8 cellular contexts compared by ENCODE assay signal in the genomic region with DNA sequence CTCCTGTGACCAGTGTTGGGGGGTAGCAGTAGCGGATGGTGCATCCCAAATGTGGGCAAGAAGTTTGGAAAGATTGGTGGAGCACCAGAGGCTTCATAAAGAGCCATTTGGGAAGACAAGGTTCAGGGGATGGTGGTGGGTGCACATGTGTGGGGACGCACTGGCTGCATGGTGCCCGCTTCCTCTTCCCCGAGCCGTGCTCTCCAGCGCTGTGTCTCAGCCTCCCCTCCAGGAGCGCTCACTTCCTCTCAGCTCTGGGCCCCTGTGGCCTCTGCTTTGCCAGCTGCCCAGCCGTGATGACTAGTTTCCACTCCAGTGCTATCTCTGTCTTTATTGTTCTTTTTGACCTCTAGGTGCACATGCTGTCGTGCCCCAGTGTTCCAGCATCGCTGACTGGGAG.
DNase-seq lines count a peak whose midpoint lies in the region; ATAC-seq, FAIRE-seq and TF ChIP-seq lines count a peak whose summit lies in the region.
"Not testable (repeated sequence)": the region's sequence is repeated elsewhere in the genome, so short reads cannot be mapped to it uniquely, and the experiment has no call there.

No MANE protein-coding gene starts in this region.

- DNase-seq in CD4-positive, CD25-positive, alpha-beta regulatory T cell; K562 (ENCODE audit: extremely low read depth in 1 of 4, low spot score in 3 of 4); left cardiac atrium; memory B cell (ENCODE audit: low spot score in 2 of 2); upper lobe of right lung: not testable (repeated sequence)
- DNase-seq in H7: peak; percentile 6
- peak; percentile 83 for DNase-seq in MV-4-11 (lab: John Stamatoyannopoulos, UW)
- peak in 2 of 3 donors; percentile 58 to 64 for DNase-seq in Peyer's patch

- intact Hi-C loops in K562 (cut with micrococcal nuclease); left cardiac atrium (cut with DNase I); upper lobe of right lung (cut with DNase I): not testable (repeated sequence)

- H3K9me3 ChIP-seq in CD4-positive, CD25-positive, alpha-beta regulatory T cell (ENCODE audit: control insufficient read depth in 2 of 2, low read length in 2 of 2); Peyer's patch; K562 (replicated peaks; ENCODE audit: control insufficient read depth, insufficient read depth, low read depth, low read length); upper lobe of right lung: not testable (repeated sequence)

- H3K79me2 ChIP-seq in K562 (ENCODE audit: control insufficient read depth, insufficient read depth, low read length): not testable (repeated sequence)

- peak; percentile 10 to 35 for ATAC-seq in CD4-positive, CD25-positive, alpha-beta regulatory T cell (ENCODE audit: low read depth in 2 of 2)
- ATAC-seq in K562: peak; percentile 31; the same call in 1 of the 3 replicates
- ATAC-seq in left cardiac atrium: peak; percentile 50 to 66
- ATAC-seq in memory B cell (ENCODE audit: low read depth): peak; percentile 19
- peak; percentile 75 for ATAC-seq in upper lobe of right lung

- CTCF ChIA-PET in K562 (lab: Yijun Ruan, JAX; ENCODE audit: low intra/inter-chr PET ratio): not testable (repeated sequence)

- not testable (repeated sequence) for H3K27me3 ChIP-seq in CD4-positive, CD25-positive, alpha-beta regulatory T cell (ENCODE audit: control insufficient read depth, insufficient read depth, low read length); H7 (ENCODE audit: control insufficient read depth, insufficient read depth, low read length); Peyer's patch; upper lobe of right lung
- H3K27me3 ChIP-seq in K562 (ENCODE audit: control insufficient read depth in 2 of 2, insufficient read depth in 2 of 2, low read length in 2 of 2): peaks cover 3 to 28% of the 10 kb centered on the region in 2 experiments; a peak in 2 of 5 replicates

- H3K9me1 ChIP-seq in K562 (ENCODE audit: control insufficient read depth, insufficient read depth, low read length): not testable (repeated sequence)

- not testable (repeated sequence) for TF ChIP-seq CTCF in Peyer's patch (IDR thresholded peaks at IDR 0.05); K562 (IDR thresholded peaks at IDR 0.05 in 2 of 3, conservative IDR thresholded peaks at IDR 0.05 in 1 of 3; ENCODE audit: insufficient read depth in 2 of 3, low read depth in 1 of 3, low read length in 3 of 3); upper lobe of right lung (IDR thresholded peaks at IDR 0.05)

- POLR2A ChIA-PET in K562 (lab: Yijun Ruan, JAX): not testable (repeated sequence)

- H3K4me1 Mint-ChIP-seq in CD4-positive, CD25-positive, alpha-beta regulatory T cell: not testable (repeated sequence)
- peaks cover 33% of the 10 kb centered on the region for H3K4me1 Mint-ChIP-seq in memory B cell

- not testable (repeated sequence) for H3K27ac ChIP-seq in CD4-positive, CD25-positive, alpha-beta regulatory T cell (ENCODE audit: insufficient read depth, low read length, poor library complexity, severe bottlenecking); K562 (ENCODE audit: extremely low read depth, low read depth, low read length); upper lobe of right lung
- H3K27ac ChIP-seq in Peyer's patch: peak overlapping the region in 1 of 4 donors; percentile 18

- not testable (repeated sequence) for TF ChIP-seq POLR2A in Peyer's patch (IDR thresholded peaks at IDR 0.05); K562 (conservative IDR thresholded peaks at IDR 0.05)

- not testable (repeated sequence) for H3K36me3 Mint-ChIP-seq in CD4-positive, CD25-positive, alpha-beta regulatory T cell; memory B cell

- H3K4me2 ChIP-seq in K562 (ENCODE audit: insufficient read depth, low read length): not testable (repeated sequence)

- not testable (repeated sequence) for H4K20me1 ChIP-seq in K562 (replicated peaks; ENCODE audit: control insufficient read depth, insufficient read depth, low read length)

- in situ Hi-C loops in K562 (cut with MboI): not testable (repeated sequence)

- H3K9ac ChIP-seq in K562 (ENCODE audit: insufficient read depth in 1 of 2, low read depth in 2 of 2, low read length in 2 of 2): not testable (repeated sequence)

- WGBS in K562 (ENCODE audit: insufficient coverage, low coverage, missing lambda C conversion rate): 5% methylated on average over 7 of the region's 10 CpGs

- H2AFZ ChIP-seq in K562 (ENCODE audit: low read depth, low read length): not testable (repeated sequence)

- not testable (repeated sequence) for H3K9me3 Mint-ChIP-seq in CD4-positive, CD25-positive, alpha-beta regulatory T cell; memory B cell

- not testable (repeated sequence) for H3K4me3 Mint-ChIP-seq in CD4-positive, CD25-positive, alpha-beta regulatory T cell
- peak overlapping the region; percentile 33 for H3K4me3 Mint-ChIP-seq in memory B cell

- not testable (repeated sequence) for H3K4me1 ChIP-seq in CD4-positive, CD25-positive, alpha-beta regulatory T cell (ENCODE audit: control insufficient read depth, insufficient read depth, low read length, poor library complexity, severe bottlenecking); Peyer's patch; K562 (replicated peaks in 1 of 2; ENCODE audit: control insufficient read depth in 2 of 2, insufficient read depth in 2 of 2, low read length in 2 of 2); upper lobe of right lung

- BruUV-seq in K562 (replicated peaks; lab: Mats Ljungman, UMichigan): not testable (repeated sequence)

- TF ChIP-seq RAD21 in K562 (CRISPR knock-in tag; conservative IDR thresholded peaks at IDR 0.05 in 1 of 2, IDR thresholded peaks at IDR 0.05 in 1 of 2): not testable (repeated sequence)

- FAIRE-seq in K562 (lab: Jason Lieb, UNC): not testable (repeated sequence)

- not testable (repeated sequence) for H3K36me3 ChIP-seq in CD4-positive, CD25-positive, alpha-beta regulatory T cell (ENCODE audit: control insufficient read depth, insufficient read depth, low read length); H7 (replicated peaks; ENCODE audit: control insufficient read depth, insufficient read depth, low read length); Peyer's patch; K562 (ENCODE audit: control insufficient read depth, insufficient read depth, low read length); upper lobe of right lung

- H3K27ac Mint-ChIP-seq in CD4-positive, CD25-positive, alpha-beta regulatory T cell: peak overlapping the region in 1 of 3 donors; percentile 58
- peak overlapping the region; percentile 31 for H3K27ac Mint-ChIP-seq in memory B cell

- H3K4me3 ChIP-seq in CD4-positive, CD25-positive, alpha-beta regulatory T cell (ENCODE audit: low read depth, low read length); H7 (ENCODE audit: insufficient read depth, low read depth, low read length); Peyer's patch; K562; upper lobe of right lung: not testable (repeated sequence)

- not testable (repeated sequence) for TF ChIP-seq EP300 in K562 (IDR thresholded peaks at IDR 0.05; ENCODE audit: low read length)

- peaks cover 10% of the 10 kb centered on the region for H3K27me3 Mint-ChIP-seq in CD4-positive, CD25-positive, alpha-beta regulatory T cell
- H3K27me3 Mint-ChIP-seq in memory B cell: not testable (repeated sequence)

Comparison
In these comparisons a context has a peak if more than half of its experiments do, and no peak if none do; other contexts are left out.
1. ATAC-seq: peak in every context shown above with its lines; median percentile 75 in upper lobe of right lung; 58 in left cardiac atrium; 31 in K562; 22 in CD4-positive, CD25-positive, alpha-beta regulatory T cell; 19 in memory B cell.